ENCODE assay signal across 10 cellular contexts in genomic region chr2:160063266-160063665, GRCh38. TPM values are rescaled to one million over a fixed set of nuclear protein-coding genes. Genes with fewer than 3 reads are reported as not detected.
DNase-seq lines count a peak whose midpoint lies in the region; ATAC-seq, FAIRE-seq and TF ChIP-seq lines count a peak whose summit lies in the region.
"Had no signal": no experiment of that assay in that cellular context is flagged by ENCODE, and none has a peak within 500 bp of the region (broad histone marks: within the 10 kb centered on the region; RNA-seq: fewer than 3 reads in every experiment).

No MANE protein-coding gene starts in this region.

- no peak for FAIRE-seq in urothelium cell line (lab: Jason Lieb, UNC)

- no peak overlapping the region for H3K27ac Mint-ChIP-seq in endothelial cell (ENCODE audit: unreplicated experiment)
- H3K27ac Mint-ChIP-seq in nephron, result peak overlapping the region; percentile 49 to 89 (median 85)
- H3K27ac Mint-ChIP-seq in activated CD8-positive, alpha-beta memory T cell treated with anti-CD3 and anti-CD28 coated beads, Interleukin-2, amount 10 ng/mL, durations not matched to agents 7 days and 5 days, result no peak overlapping the region
- H3K27ac Mint-ChIP-seq: IgD-negative memory B cell had no signal

- no peaks in the 10 kb centered on the region for H3K36me3 Mint-ChIP-seq in endothelial cell (ENCODE audit: low read depth, unreplicated experiment)
- H3K36me3 Mint-ChIP-seq in nephron (ENCODE audit: low read depth), result peaks cover 4% of the 10 kb centered on the region
- no peaks in the 10 kb centered on the region for H3K36me3 Mint-ChIP-seq in activated CD8-positive, alpha-beta memory T cell treated with anti-CD3 and anti-CD28 coated beads, Interleukin-2, amount 10 ng/mL, durations not matched to agents 7 days and 5 days

- CTCF ChIA-PET in activated CD8-positive, alpha-beta memory T cell treated with anti-CD3 and anti-CD28 coated beads, Interleukin-2, amount 10 ng/mL, durations not matched to agents 7 days and 5 days (lab: Charles Lee), result no interaction called here

- TF ChIP-seq CTCF in left ventricle myocardium inferior (IDR thresholded peaks at IDR 0.05; ENCODE audit: borderline replicate concordance), result no peak
- TF ChIP-seq CTCF in endothelial cell (IDR thresholded peaks at IDR 0.05; ENCODE audit: unreplicated experiment), result no peak
- TF ChIP-seq CTCF in nephron (IDR thresholded peaks at IDR 0.05; ENCODE audit: unreplicated experiment in 3 of 3), result no peak

- H3K27ac ChIP-seq in left ventricle myocardium inferior (replicated peaks), result peak overlapping the region; percentile 40

- no peak for ATAC-seq in Right ventricle myocardium inferior
- no peak for ATAC-seq in activated CD8-positive, alpha-beta memory T cell treated with anti-CD3 and anti-CD28 coated beads, Interleukin-2, amount 10 ng/mL, durations not matched to agents 7 days and 5 days

- H3K36me3 ChIP-seq in left ventricle myocardium inferior, result no peaks in the 10 kb centered on the region

- DNase-seq in left ventricle myocardium inferior, result no peak
- no peak for DNase-seq in Right ventricle myocardium inferior (ENCODE audit: missing footprints)
- no peak for DNase-seq in endothelial cell (ENCODE audit: low spot score)
- no peak for DNase-seq in urothelium cell line (ENCODE audit: low spot score)
- DNase-seq in superior temporal gyrus (ENCODE audit: extremely low spot score), result no peak
- no peak for DNase-seq in NCI-H1092 treated with DMSO at 0.1 percent for 48 hours (lab: John Stamatoyannopoulos, UW)
- DNase-seq in activated CD8-positive, alpha-beta memory T cell treated with anti-CD3 and anti-CD28 coated beads, Interleukin-2, amount 10 ng/mL, durations not matched to agents 7 days and 5 days, result no peak
- DNase-seq: activated CD4-positive, alpha-beta T cell treated with anti-CD3 and anti-CD28 coated beads, Interleukin-2, amount 50 U/mL, for 4 hours had no signal

- H3K9me3 ChIP-seq in left ventricle myocardium inferior (replicated peaks), result peaks cover 3% of the 10 kb centered on the region

- H3K27me3 ChIP-seq in left ventricle myocardium inferior (ENCODE audit: low read depth), result peaks cover 21% of the 10 kb centered on the region

- H3K4me3 Mint-ChIP-seq in endothelial cell (ENCODE audit: unreplicated experiment) (peak overlapping the region; percentile 85), nephron (peak overlapping the region; percentile 82 to 89 (median 89))
- H3K4me3 Mint-ChIP-seq in activated CD8-positive, alpha-beta memory T cell treated with anti-CD3 and anti-CD28 coated beads, Interleukin-2, amount 10 ng/mL, durations not matched to agents 7 days and 5 days, result no peak overlapping the region

- intact Hi-C loops in left ventricle myocardium inferior (cut with micrococcal nuclease), result no loop called here
- intact Hi-C loops in Right ventricle myocardium inferior (cut with DNase I), result no loop called here

- peak overlapping the region; percentile 84 for H3K4me3 ChIP-seq in left ventricle myocardium inferior

- H3K4me1 Mint-ChIP-seq in endothelial cell (ENCODE audit: unreplicated experiment) (peaks cover 9% of the 10 kb centered on the region), nephron (peaks cover 10% of the 10 kb centered on the region)
- H3K4me1 Mint-ChIP-seq in activated CD8-positive, alpha-beta memory T cell treated with anti-CD3 and anti-CD28 coated beads, Interleukin-2, amount 10 ng/mL, durations not matched to agents 7 days and 5 days, result no peaks in the 10 kb centered on the region

- H3K4me1 ChIP-seq in left ventricle myocardium inferior, result peaks cover 41% of the 10 kb centered on the region

- no peaks in the 10 kb centered on the region for H3K9me3 Mint-ChIP-seq in endothelial cell (ENCODE audit: unreplicated experiment)
- H3K9me3 Mint-ChIP-seq in nephron, result peaks cover 10% of the 10 kb centered on the region
- no peaks in the 10 kb centered on the region for H3K9me3 Mint-ChIP-seq in activated CD8-positive, alpha-beta memory T cell treated with anti-CD3 and anti-CD28 coated beads, Interleukin-2, amount 10 ng/mL, durations not matched to agents 7 days and 5 days (ENCODE audit: low read depth)

- H3K27me3 Mint-ChIP-seq in endothelial cell (ENCODE audit: unreplicated experiment) (peaks cover 9% of the 10 kb centered on the region), nephron (ENCODE audit: low read depth) (peaks cover 19% of the 10 kb centered on the region)
- H3K27me3 Mint-ChIP-seq in activated CD8-positive, alpha-beta memory T cell treated with anti-CD3 and anti-CD28 coated beads, Interleukin-2, amount 10 ng/mL, durations not matched to agents 7 days and 5 days, result peaks cover 56% of the 10 kb centered on the region

RNA-seq across cellular contexts. Expression of gene PLA2R1, which starts 0.9 kb away (rescaled TPM):
- total RNA-seq in left ventricle myocardium inferior, result 2.3 TPM
- 3.4 TPM for total RNA-seq in Right ventricle myocardium inferior
- 1.1 TPM for total RNA-seq in endothelial cell (ENCODE audit: unreplicated experiment)
- total RNA-seq in activated CD8-positive, alpha-beta memory T cell treated with anti-CD3 and anti-CD28 coated beads, Interleukin-2, amount 10 ng/mL, durations not matched to agents 7 days and 5 days, result not detected

Comparison
In these comparisons a context has a peak if more than half of its experiments do, and no peak if none do; other contexts are left out.
1. H3K27ac Mint-ChIP-seq: peak in nephron (3 of 3); none in endothelial cell (single experiment) and activated CD8-positive, alpha-beta memory T cell treated with anti-CD3 and anti-CD28 coated beads, Interleukin-2, amount 10 ng/mL, durations not matched to agents 7 days and 5 days (single experiment).